ENCODE assay signal across 1 cellular context in the genomic region with DNA sequence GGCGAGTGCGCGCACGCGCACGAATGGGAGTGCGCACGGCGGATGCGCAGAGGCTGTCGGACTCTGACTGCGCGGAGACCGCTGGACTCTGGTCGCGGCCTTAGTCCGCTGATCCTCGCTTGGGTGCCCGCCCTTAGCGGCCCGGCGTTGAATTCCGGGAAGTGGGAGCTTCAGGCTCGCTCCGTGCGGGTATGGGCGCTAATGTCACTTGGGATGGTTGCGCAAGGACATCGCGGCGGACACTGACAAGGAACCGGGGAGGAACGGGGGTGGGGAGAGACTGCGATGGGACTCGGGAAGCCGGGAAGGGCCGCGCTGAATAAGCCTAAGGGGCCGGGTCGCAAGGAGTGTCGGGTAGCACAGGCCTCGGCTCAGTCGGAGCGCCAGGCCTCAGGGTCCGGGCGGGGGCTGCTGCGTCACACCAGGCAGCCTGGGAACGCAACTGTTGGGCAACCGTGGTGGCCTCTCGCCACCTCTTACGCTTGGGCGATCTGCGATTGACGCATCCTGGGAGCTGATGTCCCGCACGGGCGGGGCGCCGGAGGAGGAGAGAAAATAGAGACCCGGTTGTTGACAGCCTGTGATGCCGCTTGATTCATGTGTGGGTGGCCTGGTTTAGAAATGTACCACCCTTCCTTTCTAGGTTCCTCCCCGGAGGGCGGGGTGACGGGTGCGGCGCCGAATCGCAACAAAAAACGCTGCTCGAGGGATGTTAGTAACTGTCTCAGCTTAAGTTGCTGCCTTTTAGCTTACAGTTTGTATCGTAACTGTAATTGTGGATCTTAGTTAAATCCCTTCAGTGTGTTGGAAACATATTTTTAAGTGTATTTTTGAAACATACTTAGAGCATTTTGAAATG.
TF ChIP-seq lines count a peak whose summit lies in the region.

No MANE protein-coding gene starts in this region.

TF ChIP-seq in HCT116, 20 proteins besides CTCF, POLR2A, EP300 and RAD21 (continued from another document):
- TF ChIP-seq, protein P1, sequence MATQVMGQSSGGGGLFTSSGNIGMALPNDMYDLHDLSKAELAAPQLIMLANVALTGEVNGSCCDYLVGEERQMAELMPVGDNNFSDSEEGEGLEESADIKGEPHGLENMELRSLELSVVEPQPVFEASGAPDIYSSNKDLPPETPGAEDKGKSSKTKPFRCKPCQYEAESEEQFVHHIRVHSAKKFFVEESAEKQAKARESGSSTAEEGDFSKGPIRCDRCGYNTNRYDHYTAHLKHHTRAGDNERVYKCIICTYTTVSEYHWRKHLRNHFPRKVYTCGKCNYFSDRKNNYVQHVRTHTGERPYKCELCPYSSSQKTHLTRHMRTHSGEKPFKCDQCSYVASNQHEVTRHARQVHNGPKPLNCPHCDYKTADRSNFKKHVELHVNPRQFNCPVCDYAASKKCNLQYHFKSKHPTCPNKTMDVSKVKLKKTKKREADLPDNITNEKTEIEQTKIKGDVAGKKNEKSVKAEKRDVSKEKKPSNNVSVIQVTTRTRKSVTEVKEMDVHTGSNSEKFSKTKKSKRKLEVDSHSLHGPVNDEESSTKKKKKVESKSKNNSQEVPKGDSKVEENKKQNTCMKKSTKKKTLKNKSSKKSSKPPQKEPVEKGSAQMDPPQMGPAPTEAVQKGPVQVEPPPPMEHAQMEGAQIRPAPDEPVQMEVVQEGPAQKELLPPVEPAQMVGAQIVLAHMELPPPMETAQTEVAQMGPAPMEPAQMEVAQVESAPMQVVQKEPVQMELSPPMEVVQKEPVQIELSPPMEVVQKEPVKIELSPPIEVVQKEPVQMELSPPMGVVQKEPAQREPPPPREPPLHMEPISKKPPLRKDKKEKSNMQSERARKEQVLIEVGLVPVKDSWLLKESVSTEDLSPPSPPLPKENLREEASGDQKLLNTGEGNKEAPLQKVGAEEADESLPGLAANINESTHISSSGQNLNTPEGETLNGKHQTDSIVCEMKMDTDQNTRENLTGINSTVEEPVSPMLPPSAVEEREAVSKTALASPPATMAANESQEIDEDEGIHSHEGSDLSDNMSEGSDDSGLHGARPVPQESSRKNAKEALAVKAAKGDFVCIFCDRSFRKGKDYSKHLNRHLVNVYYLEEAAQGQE (IDR thresholded peaks at IDR 0.05; ENCODE audit: low read depth): no peak
- TF ChIP-seq EZH2phosphoT487 (IDR thresholded peaks at IDR 0.05; ENCODE audit: borderline replicate concordance): no peak
